Comparison of ENCODE assay signal across 25 cellular contexts in genomic region chr4:147747787-147748454, GRCh38. TPM values are rescaled to one million over a fixed set of nuclear protein-coding genes. Genes with fewer than 3 reads are reported as not detected.
DNase-seq lines count a peak whose midpoint lies in the region; ATAC-seq, FAIRE-seq and TF ChIP-seq lines count a peak whose summit lies in the region.
"Had no signal": no experiment of that assay in that cellular context is flagged by ENCODE, and none has a peak within 500 bp of the region (broad histone marks: within the 10 kb centered on the region; RNA-seq: fewer than 3 reads in every experiment).

No MANE protein-coding gene starts in this region.

- H3K9ac ChIP-seq in liver (ENCODE audit: low read depth in 1 of 2, low read length in 2 of 2), result no peak overlapping the region
- H3K9ac ChIP-seq: KMS-11 had no signal

- H3K4me1 ChIP-seq in ascending aorta, result peaks cover 0 to 37% of the 10 kb centered on the region in 2 donors
- no peaks in the 10 kb centered on the region for H3K4me1 ChIP-seq in liver (ENCODE audit: control insufficient read depth in 4 of 4, insufficient read depth in 4 of 4, low read length in 3 of 4)
- peaks cover 29 to 93% (median 66%) of the 10 kb centered on the region in 4 donors for H3K4me1 ChIP-seq in stomach
- no peaks in the 10 kb centered on the region for H3K4me1 ChIP-seq in effector memory CD4-positive, alpha-beta T cell (ENCODE audit: control insufficient read depth, insufficient read depth, low read length, poor library complexity, severe bottlenecking)

- no peak for TF ChIP-seq RAD21 in liver (IDR thresholded peaks at IDR 0.05)

- TF ChIP-seq EP300 in stomach (IDR thresholded peaks at IDR 0.05), result no peak

- no peaks in the 10 kb centered on the region for H3K9me3 ChIP-seq in ascending aorta
- no peaks in the 10 kb centered on the region for H3K9me3 ChIP-seq in liver (ENCODE audit: control insufficient read depth in 4 of 4, low read length in 3 of 4)
- no peaks in the 10 kb centered on the region for H3K9me3 ChIP-seq in stomach
- H3K9me3 ChIP-seq in effector memory CD4-positive, alpha-beta T cell (ENCODE audit: control insufficient read depth, low read length), result no peaks in the 10 kb centered on the region
- H3K9me3 ChIP-seq: ovary had no signal

- peak overlapping the region; percentile 9 to 36 for H3K27ac ChIP-seq in ascending aorta
- H3K27ac ChIP-seq in liver (ENCODE audit: low read depth in 1 of 2, low read length in 2 of 2), result no peak overlapping the region
- H3K27ac ChIP-seq in stomach, result peak overlapping the region; percentile 19 to 70 (median 58)
- H3K27ac ChIP-seq in effector memory CD4-positive, alpha-beta T cell (ENCODE audit: insufficient read depth, low read length, poor library complexity, severe bottlenecking), result no peak overlapping the region
- H3K27ac ChIP-seq: KMS-11, ovary had no signal

- TF ChIP-seq CTCF in ascending aorta (IDR thresholded peaks at IDR 0.05) (no peak), liver (IDR thresholded peaks at IDR 0.05; ENCODE audit: low read depth, low read length, missing input control) (no peak), stomach (IDR thresholded peaks at IDR 0.05) (no peak)

- no peak for FAIRE-seq in HTR-8/SVneo (lab: Jason Lieb, UNC)
- FAIRE-seq: H1 had no signal

- TF ChIP-seq POLR2A in stomach (IDR thresholded peaks at IDR 0.05), result no peak

- WGBS in liver, result 64% methylated on average over 5 of the region's 5 CpGs
- WGBS in stomach, 5 donors, result 32 to 51% (median 42%) methylated on average over 5 of the region's 5 CpGs

- H3K27me3 ChIP-seq in ascending aorta (no peaks in the 10 kb centered on the region), liver (ENCODE audit: control insufficient read depth in 4 of 4, insufficient read depth in 4 of 4, low read length in 3 of 4) (no peaks in the 10 kb centered on the region), stomach (no peaks in the 10 kb centered on the region)
- no peaks in the 10 kb centered on the region for H3K27me3 ChIP-seq in effector memory CD4-positive, alpha-beta T cell (replicated peaks; ENCODE audit: control insufficient read depth, insufficient read depth, low read length, poor library complexity, severe bottlenecking)
- H3K27me3 ChIP-seq: ovary had no signal

- DNase-seq in ascending aorta (ENCODE audit: low spot score in 2 of 2) (no peak), Right ventricle myocardium superior (no peak), stomach (peak; percentile 81), HTR-8/SVneo (ENCODE audit: insufficient read length, low spot score) (no peak)
- DNase-seq in effector memory CD4-positive, alpha-beta T cell, result no peak
- no peak for DNase-seq in activated naive CD4-positive, alpha-beta T cell (lab: John Stamatoyannopoulos, UW)
- DNase-seq: activated CD4-positive, alpha-beta memory T cell treated with anti-CD3 and anti-CD28 coated beads for 36 hours; activated CD4-positive, alpha-beta T cell treated with anti-CD3 and anti-CD28 coated beads for 1 hour; activated CD8-positive, alpha-beta memory T cell treated with anti-CD3 and anti-CD28 coated beads, Interleukin-2, amount 50 U/mL, for 48 hours; amniotic stem cell; CD4-positive, alpha-beta memory T cell; cortex of kidney; EL; MM.1S; NCI-H2029; NCI-H526 treated with DMSO at 0.1 percent for 48 hours; ovary; PC-3; retina; SHP77; stimulated activated CD4-positive, alpha-beta T cell treated with anti-CD3 and anti-CD28 coated beads, Interleukin-1b, Interleukin-23, amount 100 ng/mL, for 48 hours had no signal

- H3K4me3 ChIP-seq in ascending aorta (no peak overlapping the region), liver (ENCODE audit: low read depth in 1 of 3, low read length in 3 of 3) (no peak overlapping the region), stomach (no peak overlapping the region)
- H3K4me3 ChIP-seq in effector memory CD4-positive, alpha-beta T cell (ENCODE audit: insufficient read depth, low read depth, low read length, poor library complexity, severe bottlenecking), result no peak overlapping the region
- H3K4me3 ChIP-seq: ovary had no signal

- peak; percentile 50 for ATAC-seq in Right ventricle myocardium superior (ENCODE audit: poor library complexity)
- ATAC-seq in HG03520 (IDR thresholded peaks at IDR 0.05; ENCODE audit: unreplicated experiment), result no peak
- ATAC-seq: PC-3 had no signal

- intact Hi-C loops in ascending aorta (cut with DNase I), result no loop called here
- intact Hi-C loops in Right ventricle myocardium superior (cut with DNase I), result no loop called here
- intact Hi-C loops in stomach (cut with DNase I; ENCODE audit: low total_unique reads), result no loop called here

- H3K36me3 ChIP-seq in ascending aorta (peaks cover 0 to 7% of the 10 kb centered on the region in 2 donors), liver (ENCODE audit: control insufficient read depth in 4 of 4, insufficient read depth in 3 of 4, low read depth in 1 of 4, low read length in 3 of 4) (no peaks in the 10 kb centered on the region), stomach (peaks cover 0 to 4% (median 0%) of the 10 kb centered on the region in 4 donors)
- H3K36me3 ChIP-seq in effector memory CD4-positive, alpha-beta T cell (ENCODE audit: control insufficient read depth, insufficient read depth, low read length), result no peaks in the 10 kb centered on the region
- H3K36me3 ChIP-seq: ovary had no signal

TF ChIP-seq in liver, 16 proteins besides CTCF, POLR2A, EP300 and RAD21:
- TF ChIP-seq HNF4A (conservative IDR thresholded peaks at IDR 0.05), result peak; percentile 18 to 28
- no peak for TF ChIP-seq ZBTB33 (IDR thresholded peaks at IDR 0.05)
- TF ChIP-seq EGR1 (IDR thresholded peaks at IDR 0.05; ENCODE audit: low read depth in 2 of 2), result no peak
- no peak for TF ChIP-seq GABPA (IDR thresholded peaks at IDR 0.05 in 1 of 2, conservative IDR thresholded peaks at IDR 0.05 in 1 of 2)
- TF ChIP-seq TAF1 (conservative IDR thresholded peaks at IDR 0.05), result no peak

RNA-seq across cellular contexts. Expression of gene ARHGAP10, which starts 16.0 kb away (rescaled TPM):
- 77.3 TPM for total RNA-seq in ascending aorta
- total RNA-seq in Right ventricle myocardium superior, result 64.0 TPM
- 10 to 100 TPM in 1 of 2 donors, 1 to 10 TPM in 1; 1.5 to 13.0 TPM for total RNA-seq in liver
- 1 to 10 TPM; 3.7 to 4.9 TPM for polyA plus RNA-seq in liver
- total RNA-seq in stomach, result 100 to 1,000 TPM in 1 of 5 donors, 10 to 100 TPM in 4; 36.1 to 117 (median 51.9) TPM
- polyA plus RNA-seq in stomach, result 10 to 100 TPM; 18.1 to 27.2 (median 22.0) TPM

Comparison
In these comparisons a context has a peak if more than half of its experiments do, and no peak if none do; other contexts are left out.
1. H3K27ac ChIP-seq: peak in ascending aorta (2 of 2) and stomach (5 of 5); none in liver (0 of 2) and effector memory CD4-positive, alpha-beta T cell (single experiment).